19 cellular contexts compared by ENCODE assay signal in the genomic region with DNA sequence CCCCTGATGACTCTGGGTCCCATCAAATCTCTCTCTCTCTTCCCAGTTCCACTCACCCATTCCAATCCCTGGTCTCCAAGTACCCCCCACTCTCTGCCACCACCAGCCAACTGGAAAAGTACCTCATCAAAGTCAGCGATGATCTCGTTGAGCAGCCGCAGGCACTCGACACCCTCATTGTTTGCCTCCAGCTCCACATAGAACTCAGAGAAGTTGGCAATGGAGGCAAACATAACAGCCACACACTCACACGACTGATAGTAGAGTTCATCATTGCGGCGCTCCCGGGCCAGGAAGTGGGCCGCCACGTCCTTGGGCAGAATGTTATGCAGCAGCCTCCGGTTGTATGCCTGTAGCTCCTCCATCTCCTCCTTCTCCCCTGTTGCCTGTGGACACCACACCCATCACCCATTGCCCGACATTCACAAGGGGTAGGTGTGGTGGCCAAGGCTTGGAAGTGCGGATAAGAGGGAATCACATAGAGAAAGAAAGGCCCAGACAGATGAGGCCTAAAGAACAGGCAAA. TPM values are rescaled to one million over a fixed set of nuclear protein-coding genes. Genes with fewer than 3 reads are reported as not detected.
DNase-seq lines count a peak whose midpoint lies in the region; ATAC-seq and TF ChIP-seq lines count a peak whose summit lies in the region.
"Had no signal": no experiment of that assay in that cellular context is flagged by ENCODE, and none has a peak within 500 bp of the region (broad histone marks: within the 10 kb centered on the region; RNA-seq: fewer than 3 reads in every experiment).

No MANE protein-coding gene starts in this region.

- peaks cover 0 to 41% of the 10 kb centered on the region in 2 donors for H3K4me1 ChIP-seq in right atrium auricular region

- ATAC-seq in left ventricle myocardium superior, result no peak
- ATAC-seq in HG02973 (IDR thresholded peaks at IDR 0.05; ENCODE audit: unreplicated experiment), result no peak
- no peak for ATAC-seq in HG02588 (IDR thresholded peaks at IDR 0.05; ENCODE audit: unreplicated experiment)
- ATAC-seq: HCT116 had no signal

- H3K36me3 Mint-ChIP-seq in endothelial cell (ENCODE audit: low read depth, unreplicated experiment), result peaks cover 47% of the 10 kb centered on the region
- peaks cover 22% of the 10 kb centered on the region for H3K36me3 Mint-ChIP-seq in progenitor cell of endocrine pancreas (ENCODE audit: insufficient read depth)
- H3K36me3 Mint-ChIP-seq: CD4-positive, CD25-positive, alpha-beta regulatory T cell; CD8-positive, alpha-beta memory T cell had no signal

- no peaks in the 10 kb centered on the region for H3K9me3 ChIP-seq in right atrium auricular region
- H3K9me3 ChIP-seq: BE2C had no signal

- peaks cover 88% of the 10 kb centered on the region for H3K36me3 ChIP-seq in right atrium auricular region
- H3K36me3 ChIP-seq: BE2C had no signal

- TF ChIP-seq CTCF in right atrium auricular region (IDR thresholded peaks at IDR 0.05) (no peak), endothelial cell (IDR thresholded peaks at IDR 0.05; ENCODE audit: unreplicated experiment) (no peak), progenitor cell of endocrine pancreas (IDR thresholded peaks at IDR 0.05; ENCODE audit: unreplicated experiment) (no peak)

- no peaks in the 10 kb centered on the region for H3K27me3 ChIP-seq in right atrium auricular region
- H3K27me3 ChIP-seq: BE2C had no signal

- H3K4me3 Mint-ChIP-seq in endothelial cell (ENCODE audit: unreplicated experiment) (peak overlapping the region; percentile 73), progenitor cell of endocrine pancreas (ENCODE audit: low read depth) (no peak overlapping the region)
- H3K4me3 Mint-ChIP-seq: CD4-positive, CD25-positive, alpha-beta regulatory T cell; CD8-positive, alpha-beta memory T cell; HFFc6 had no signal

- no peaks in the 10 kb centered on the region for H3K9me3 Mint-ChIP-seq in endothelial cell (ENCODE audit: unreplicated experiment)
- H3K9me3 Mint-ChIP-seq in progenitor cell of endocrine pancreas (ENCODE audit: low read depth), result no peaks in the 10 kb centered on the region
- H3K9me3 Mint-ChIP-seq: CD8-positive, alpha-beta memory T cell; HFFc6 had no signal

- H3K27me3 Mint-ChIP-seq in endothelial cell (ENCODE audit: unreplicated experiment) (peaks cover 11% of the 10 kb centered on the region), progenitor cell of endocrine pancreas (no peaks in the 10 kb centered on the region)

- DNase-seq in right atrium auricular region (ENCODE audit: low spot score) (no peak), left ventricle myocardium superior (no peak), endothelial cell (ENCODE audit: low spot score) (no peak), progenitor cell of endocrine pancreas (ENCODE audit: low spot score, unreplicated experiment) (no peak), DMS79 treated with DMSO at 0.1 percent for 48 hours (lab: John Stamatoyannopoulos, UW) (no peak)
- DNase-seq: ACHN; BE2C; C1 segment of cervical spinal cord; CD4-positive, CD25-positive, alpha-beta regulatory T cell; CD8-positive, alpha-beta memory T cell; COR-L47; DMS 273 treated with DMSO at 0.1 percent for 48 hours; DMS53; GOT3; H7; HFFc6 had no signal

- no peak overlapping the region for H3K27ac Mint-ChIP-seq in endothelial cell (ENCODE audit: unreplicated experiment)
- H3K27ac Mint-ChIP-seq in progenitor cell of endocrine pancreas, result peak overlapping the region; percentile 35
- H3K27ac Mint-ChIP-seq: HFFc6 had no signal

- H3K4me1 Mint-ChIP-seq in endothelial cell (ENCODE audit: unreplicated experiment), result no peaks in the 10 kb centered on the region
- H3K4me1 Mint-ChIP-seq in progenitor cell of endocrine pancreas (ENCODE audit: low read depth), result no peaks in the 10 kb centered on the region
- H3K4me1 Mint-ChIP-seq: CD4-positive, CD25-positive, alpha-beta regulatory T cell; CD8-positive, alpha-beta memory T cell had no signal

- intact Hi-C loops in left ventricle myocardium superior (cut with micrococcal nuclease), result no loop called here

- peak overlapping the region; percentile 45 to 49 for H3K27ac ChIP-seq in right atrium auricular region

- H3K4me3 ChIP-seq in right atrium auricular region, result no peak overlapping the region

RNA-seq across cellular contexts. Expression of a gene that starts 17.2 kb away (rescaled TPM):
- total RNA-seq in right atrium auricular region (10 to 100 TPM; 76.4 to 81.6 TPM), left ventricle myocardium superior (57.0 TPM), endothelial cell (ENCODE audit: unreplicated experiment) (31.6 TPM), progenitor cell of endocrine pancreas (120 and 128 TPM in 2 replicates)

RNA-seq across cellular contexts. Expression of a gene that starts 46.6 kb away (rescaled TPM):
- 1 to 10 TPM; 6.1 to 7.0 TPM for total RNA-seq in right atrium auricular region
- total RNA-seq in left ventricle myocardium superior, result 4.4 TPM
- total RNA-seq in endothelial cell (ENCODE audit: unreplicated experiment), result 83.1 TPM
- 72.3 and 73.9 TPM in 2 replicates for total RNA-seq in progenitor cell of endocrine pancreas

RNA-seq across cellular contexts. Expression of a gene that starts 55.1 kb away (rescaled TPM):
- 10 to 100 TPM; 12.5 to 16.2 TPM for total RNA-seq in right atrium auricular region
- 16.5 TPM for total RNA-seq in left ventricle myocardium superior
- total RNA-seq in endothelial cell (ENCODE audit: unreplicated experiment), result 46.1 TPM
- 43.8 and 48.8 TPM in 2 replicates for total RNA-seq in progenitor cell of endocrine pancreas
